Comparison of ENCODE assay signal across 8 cellular contexts in the genomic region with DNA sequence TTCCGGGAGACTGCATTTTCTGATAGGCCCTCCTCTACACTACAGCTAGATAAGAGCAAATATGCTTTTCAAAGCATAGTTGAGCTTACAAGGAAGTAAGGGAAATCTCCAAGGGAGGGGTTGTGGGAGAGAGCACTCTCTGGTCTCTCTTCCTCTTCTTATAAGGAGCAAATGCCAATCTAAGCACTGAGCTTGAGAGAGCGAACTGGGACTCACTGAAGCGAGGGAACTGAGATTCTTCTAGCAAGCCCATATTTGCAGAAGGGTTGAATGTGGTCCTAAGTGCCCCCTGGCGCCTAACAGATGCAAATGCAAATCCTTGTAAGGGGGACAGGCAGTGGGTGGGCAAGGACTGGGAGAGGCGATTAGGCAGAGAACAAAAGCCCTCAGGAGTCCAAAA.
A peak's percentile ranks its signal among the peaks of the same experiment; 100 is the strongest.
DNase-seq lines count a peak whose midpoint lies in the region; ATAC-seq and TF ChIP-seq lines count a peak whose summit lies in the region.

No MANE protein-coding gene starts in this region.

- no peak overlapping the region for H4K8ac ChIP-seq in mesendoderm (ENCODE audit: low read depth, low read length)

- no peak overlapping the region for H2AK5ac ChIP-seq in mesendoderm (ENCODE audit: low read length)

- H2BK120ac ChIP-seq in mesendoderm (ENCODE audit: low read depth, low read length): no peak overlapping the region

- peaks cover 17% of the 10 kb centered on the region for H3K27me3 Mint-ChIP-seq in activated naive CD4-positive, alpha-beta T cell treated with anti-CD3 and anti-CD28 coated beads for 36 hours (ENCODE audit: low read depth)

- TF ChIP-seq POLR2A in esophagus squamous epithelium (IDR thresholded peaks at IDR 0.05): no peak

- no peak overlapping the region for H3K4me2 ChIP-seq in mesendoderm (ENCODE audit: low read length)

- H3K9me3 Mint-ChIP-seq in activated naive CD4-positive, alpha-beta T cell treated with anti-CD3 and anti-CD28 coated beads for 36 hours: no peaks in the 10 kb centered on the region

- peak in 1 of 6 experiments; percentile 27 for TF ChIP-seq CTCF in esophagus squamous epithelium (IDR thresholded peaks at IDR 0.05)

- no peak overlapping the region for H3K9ac ChIP-seq in mesendoderm (ENCODE audit: low read length)

- H3K36me3 ChIP-seq in mesendoderm (ENCODE audit: control insufficient read depth, insufficient read depth, low read length): no peaks in the 10 kb centered on the region
- no peaks in the 10 kb centered on the region for H3K36me3 ChIP-seq in esophagus squamous epithelium

- CTCF ChIA-PET in activated naive CD4-positive, alpha-beta T cell treated with anti-CD3 and anti-CD28 coated beads for 36 hours (lab: Charles Lee): interaction anchor here (0.6 to 1.4 kb wide), 3 partner anchors 9 to 153 kb away, joined by 3 to 7 read pairs (median 3); no protein-coding TSS in a partner anchor

- H3K4me3 ChIP-seq in mesendoderm (ENCODE audit: low read length): no peak overlapping the region
- no peak overlapping the region for H3K4me3 ChIP-seq in esophagus squamous epithelium

- no peaks in the 10 kb centered on the region for H3K36me3 Mint-ChIP-seq in activated naive CD4-positive, alpha-beta T cell treated with anti-CD3 and anti-CD28 coated beads for 36 hours (ENCODE audit: low read depth)

- peak; percentile 25 for DNase-seq in activated naive CD4-positive, alpha-beta T cell treated with anti-CD3 and anti-CD28 coated beads for 36 hours
- DNase-seq in activated naive CD4-positive, alpha-beta T cell treated with Interleukin-2 at 50 U/mL for 16 hours: no peak
- DNase-seq in NCI-H82 (lab: John Stamatoyannopoulos, UW) (peak; percentile 79), cerebellum (ENCODE audit: low spot score) (peak; percentile 5), mesendoderm (peak; percentile 94), esophagus squamous epithelium (lab: John Stamatoyannopoulos, UW) (no peak), KG1 (lab: John Stamatoyannopoulos, UW) (no peak)

- H3K27ac ChIP-seq in mesendoderm (ENCODE audit: low read depth, low read length): no peak overlapping the region
- no peak overlapping the region for H3K27ac ChIP-seq in esophagus squamous epithelium

- intact Hi-C loops in activated naive CD4-positive, alpha-beta T cell treated with anti-CD3 and anti-CD28 coated beads for 36 hours (cut with micrococcal nuclease): loop anchor here (1.0 kb wide), 1 partner anchor 818 kb away; no protein-coding TSS in a partner anchor
- intact Hi-C loops in esophagus squamous epithelium (cut with DNase I): no loop called here

- no peak overlapping the region for H3K4ac ChIP-seq in mesendoderm (ENCODE audit: low read depth, low read length)

- H3K18ac ChIP-seq in mesendoderm (ENCODE audit: low read length): peak overlapping the region; percentile 40

- no peak overlapping the region for H3K4me3 Mint-ChIP-seq in activated naive CD4-positive, alpha-beta T cell treated with anti-CD3 and anti-CD28 coated beads for 36 hours

- no peaks in the 10 kb centered on the region for H3K79me2 ChIP-seq in mesendoderm (ENCODE audit: control insufficient read depth, insufficient read depth, low read length)

- H3K79me1 ChIP-seq in mesendoderm (ENCODE audit: low read length): no peaks in the 10 kb centered on the region

- no peak overlapping the region for H3K27ac Mint-ChIP-seq in activated naive CD4-positive, alpha-beta T cell treated with anti-CD3 and anti-CD28 coated beads for 36 hours

- no CpG with 5 or more reads among the region's 5 CpGs for WGBS in mesendoderm (ENCODE audit: extremely low coverage, insufficient coverage, low lambda C conversion rate)
- WGBS in esophagus squamous epithelium, 2 donors: 37 to 44% methylated on average over 5 of the region's 5 CpGs

- no peak overlapping the region for H2BK5ac ChIP-seq in mesendoderm (ENCODE audit: low read length)

- peak; percentile 67 for ATAC-seq in HG02623 (IDR thresholded peaks at IDR 0.05; ENCODE audit: unreplicated experiment)

- H3K4me1 ChIP-seq in mesendoderm (ENCODE audit: control insufficient read depth, low read depth, low read length) (peaks cover 5% of the 10 kb centered on the region), esophagus squamous epithelium (no peaks in the 10 kb centered on the region)

- no peak overlapping the region for H4K5ac ChIP-seq in mesendoderm (ENCODE audit: low read length)

- no peaks in the 10 kb centered on the region for H3K4me1 Mint-ChIP-seq in activated naive CD4-positive, alpha-beta T cell treated with anti-CD3 and anti-CD28 coated beads for 36 hours (ENCODE audit: low read depth)

- no peaks in the 10 kb centered on the region for H3K27me3 ChIP-seq in mesendoderm (ENCODE audit: insufficient read depth, low read length, poor library complexity)
- no peaks in the 10 kb centered on the region for H3K27me3 ChIP-seq in esophagus squamous epithelium

- H2BK15ac ChIP-seq in mesendoderm (replicated peaks; ENCODE audit: low read depth): no peak overlapping the region

- H3K56ac ChIP-seq in mesendoderm (ENCODE audit: low read length): peak overlapping the region; percentile 51

- no peak overlapping the region for H3K23ac ChIP-seq in mesendoderm (ENCODE audit: low read length)

- H3K9me3 ChIP-seq in esophagus squamous epithelium: no peaks in the 10 kb centered on the region

Comparison
In these comparisons a context has a peak if more than half of its experiments do, and no peak if none do; other contexts are left out.
1. DNase-seq: peak in activated naive CD4-positive, alpha-beta T cell treated with anti-CD3 and anti-CD28 coated beads for 36 hours (single experiment), NCI-H82 (single experiment), cerebellum (single experiment) and mesendoderm (single experiment); none in activated naive CD4-positive, alpha-beta T cell treated with Interleukin-2 at 50 U/mL for 16 hours (single experiment), esophagus squamous epithelium (single experiment) and KG1 (single experiment).